ENCODE assay signal across 23 cellular contexts in the genomic region with DNA sequence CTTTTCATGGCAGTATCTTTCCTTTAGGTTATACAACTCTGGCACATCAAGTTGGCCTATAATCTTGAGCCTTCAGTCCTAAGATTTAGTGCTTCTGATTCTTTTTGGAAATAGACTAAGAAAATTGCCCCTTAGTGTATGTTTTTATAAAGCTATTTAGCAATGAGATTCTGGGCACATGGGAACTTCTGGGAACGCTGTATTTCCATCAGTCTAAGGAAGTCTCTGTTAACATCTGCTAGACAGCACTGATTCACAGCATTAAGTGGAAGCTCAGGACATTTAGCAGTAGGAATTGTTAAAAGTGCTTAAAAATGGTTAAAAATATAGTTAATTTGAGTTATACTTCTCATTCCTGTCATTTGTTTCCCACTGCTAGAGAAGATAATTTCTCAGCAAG.
"Had no signal": no experiment of that assay in that cellular context is flagged by ENCODE, and none has a peak within 500 bp of the region (broad histone marks: within the 10 kb centered on the region; RNA-seq: fewer than 3 reads in every experiment).

No MANE protein-coding gene starts in this region.

- H2AFZ ChIP-seq: neural progenitor cell had no signal

- H3K9me3 ChIP-seq: adrenal gland, esophagus muscularis mucosa, gastrocnemius medialis, prostate gland, right atrium auricular region, stomach, testis had no signal

- H3K27me3 ChIP-seq: adrenal gland, cardiac muscle cell, esophagus muscularis mucosa, gastrocnemius medialis, heart left ventricle, neural progenitor cell, right atrium auricular region, stomach, testis had no signal

- H3K4me1 ChIP-seq: adrenal gland, esophagus muscularis mucosa, gastrocnemius medialis, heart left ventricle, neural progenitor cell, prostate gland, right atrium auricular region, stomach, testis had no signal

- H3K4me2 ChIP-seq: neural progenitor cell had no signal

- ATAC-seq: activated T-cell treated with anti-CD3 and anti-CD28 coated beads, Interleukin-2, amount 50 U/mL, for 4 hours; gastrocnemius medialis; heart left ventricle; left ventricle myocardium superior had no signal

- DNase-seq: activated CD4-positive, alpha-beta T cell treated with anti-CD3 and anti-CD28 coated beads, Interleukin-2, amount 10 ng/mL, durations not matched to agents 7 days and 5 days; activated CD8-positive, alpha-beta memory T cell treated with anti-CD3 and anti-CD28 coated beads, Interleukin-2, amount 50 U/mL, for 4 hours; activated effector memory CD4-positive, alpha-beta T cell treated with Interleukin-2 at 50 U/mL for 16 hours; activated naive CD4-positive, alpha-beta T cell treated with anti-CD3 and anti-CD28 coated beads, Interleukin-2, amount 50 U/mL, for 16 hours; activated T-cell treated with anti-CD3 and anti-CD28 coated beads, Interleukin-2, amount 50 U/mL, for 4 hours; adrenal gland; dermis blood vessel endothelial cell; effector memory CD4-positive, alpha-beta T cell; gastrocnemius medialis; heart left ventricle; immature natural killer cell; left ventricle myocardium superior; stimulated activated CD4-positive, alpha-beta T cell treated with anti-CD3 and anti-CD28 coated beads, Interleukin-15, amount 100 ng/mL, for 24 hours; stimulated activated CD4-positive, alpha-beta T cell treated with anti-CD3 and anti-CD28 coated beads, Interleukin-2, amount 100 ng/mL, for 48 hours; stomach; T1000; testis had no signal

- H3K27ac ChIP-seq: adrenal gland, cardiac muscle cell, esophagus muscularis mucosa, gastrocnemius medialis, heart left ventricle, neural progenitor cell, prostate gland, right atrium auricular region, skin epidermis, stomach, testis had no signal

- H3K9ac ChIP-seq: neural progenitor cell had no signal

- H3K36me3 ChIP-seq: adrenal gland, cardiac muscle cell, esophagus muscularis mucosa, gastrocnemius medialis, heart left ventricle, neural progenitor cell, prostate gland, right atrium auricular region, stomach had no signal

- H3K4me3 ChIP-seq: adrenal gland, cardiac muscle cell, esophagus muscularis mucosa, gastrocnemius medialis, heart left ventricle, neural progenitor cell, prostate gland, right atrium auricular region, skin epidermis, stomach, testis had no signal
